Comparison of ENCODE assay signal across 8 cellular contexts in genomic region chr9:131731237-131731995, GRCh38. TPM values are rescaled to one million over a fixed set of nuclear protein-coding genes. Genes with fewer than 3 reads are reported as not detected.
DNase-seq lines count a peak whose midpoint lies in the region; TF ChIP-seq lines count a peak whose summit lies in the region.

No MANE protein-coding gene starts in this region.

- no peak for TF ChIP-seq POLR2A in testis (IDR thresholded peaks at IDR 0.05)

- DNase-seq in DMS53 (lab: John Stamatoyannopoulos, UW) (peak; percentile 82), NAMALWA (ENCODE audit: low spot score) (peak; percentile 64), nephron progenitor cell (no peak), testis (no peak), amygdala (lab: John Stamatoyannopoulos, UW) (no peak), GM13977 (ENCODE audit: low spot score) (no peak), GM13976 (ENCODE audit: low spot score) (no peak)

- peaks cover 60% of the 10 kb centered on the region for H3K36me3 Mint-ChIP-seq in dendritic cell treated with granulocyte-macrophage colony-stimulating factor and Interleukin-4, amounts not matched to agents 40 ng/mL and 50 ng/mL, for 4 days (ENCODE audit: low read depth)
- peaks cover 9% of the 10 kb centered on the region for H3K36me3 Mint-ChIP-seq in nephron progenitor cell (ENCODE audit: low read depth)

- H3K27me3 ChIP-seq in testis, result no peaks in the 10 kb centered on the region

- H3K4me1 ChIP-seq in testis, result peaks cover 22% of the 10 kb centered on the region

- intact Hi-C loops in dendritic cell treated with granulocyte-macrophage colony-stimulating factor and Interleukin-4, amounts not matched to agents 40 ng/mL and 50 ng/mL, for 4 days (cut with micrococcal nuclease), result loop anchor here (10.0 kb wide), 1 partner anchor 57 kb away; no protein-coding TSS in a partner anchor
- intact Hi-C loops in testis (cut with DNase I; ENCODE audit: low total_unique reads), result no loop called here

- H3K4me3 ChIP-seq in testis, result no peak overlapping the region

- H3K9me3 Mint-ChIP-seq in dendritic cell treated with granulocyte-macrophage colony-stimulating factor and Interleukin-4, amounts not matched to agents 40 ng/mL and 50 ng/mL, for 4 days, result no peaks in the 10 kb centered on the region
- no peaks in the 10 kb centered on the region for H3K9me3 Mint-ChIP-seq in nephron progenitor cell

- H3K4me1 Mint-ChIP-seq in dendritic cell treated with granulocyte-macrophage colony-stimulating factor and Interleukin-4, amounts not matched to agents 40 ng/mL and 50 ng/mL, for 4 days (ENCODE audit: low read depth), result peaks cover 91% of the 10 kb centered on the region
- peaks cover 80% of the 10 kb centered on the region for H3K4me1 Mint-ChIP-seq in nephron progenitor cell

- in situ Hi-C loops in GM13977 (cut with MboI; ENCODE audit: low pct_unique_long_range_greater_than_20kb, low sequenced_read_pairs, unreplicated experiment), result loop anchor here (10.0 kb wide), 1 partner anchor 77 kb away; no protein-coding TSS in a partner anchor
- in situ Hi-C loops in GM13976 (cut with MboI; ENCODE audit: low sequenced_read_pairs, unreplicated experiment), result loop anchor here (10.0 kb wide), 1 partner anchor 57 kb away; no protein-coding TSS in a partner anchor

- 82 to 87% methylated on average over 12 of the region's 12 CpGs for WGBS in testis, 2 donors

- H3K27ac Mint-ChIP-seq in dendritic cell treated with granulocyte-macrophage colony-stimulating factor and Interleukin-4, amounts not matched to agents 40 ng/mL and 50 ng/mL, for 4 days, result peak overlapping the region; percentile 87
- H3K27ac Mint-ChIP-seq in nephron progenitor cell, result peak overlapping the region; percentile 39

- TF ChIP-seq CTCF in nephron progenitor cell (IDR thresholded peaks at IDR 0.05) (no peak), testis (IDR thresholded peaks at IDR 0.05) (no peak), GM13977 (IDR thresholded peaks at IDR 0.05; ENCODE audit: extremely low read depth, insufficient read depth, missing control alignments) (no peak), GM13976 (IDR thresholded peaks at IDR 0.05; ENCODE audit: borderline replicate concordance, control extremely low read depth, extremely low read depth, insufficient read depth, missing control alignments) (no peak)

- no peaks in the 10 kb centered on the region for H3K36me3 ChIP-seq in testis (ENCODE audit: low read depth, missing control alignments)

- no peaks in the 10 kb centered on the region for H3K27me3 Mint-ChIP-seq in dendritic cell treated with granulocyte-macrophage colony-stimulating factor and Interleukin-4, amounts not matched to agents 40 ng/mL and 50 ng/mL, for 4 days
- H3K27me3 Mint-ChIP-seq in nephron progenitor cell (ENCODE audit: low read depth, poor library complexity), result peaks cover 2% of the 10 kb centered on the region

- H3K9me3 ChIP-seq in testis, result no peaks in the 10 kb centered on the region

- H3K27ac ChIP-seq in testis, result no peak overlapping the region

- peak overlapping the region; percentile 58 for H3K4me3 Mint-ChIP-seq in dendritic cell treated with granulocyte-macrophage colony-stimulating factor and Interleukin-4, amounts not matched to agents 40 ng/mL and 50 ng/mL, for 4 days
- H3K4me3 Mint-ChIP-seq in nephron progenitor cell, result no peak overlapping the region

RNA-seq across cellular contexts. Expression of gene RAPGEF1, which starts 8.5 kb away (rescaled TPM):
- 10 to 100 TPM; 55.8 to 56.9 TPM for total RNA-seq in testis
- polyA plus RNA-seq in testis (ENCODE audit: insufficient read depth, low read depth, low replicate concordance), result 36.1 TPM

Comparison
In these comparisons a context has a peak if more than half of its experiments do, and no peak if none do; other contexts are left out.
1. DNase-seq: peak in DMS53 (single experiment) and NAMALWA (single experiment); none in nephron progenitor cell (single experiment), testis (single experiment), amygdala (0 of 56), GM13977 (single experiment) and GM13976 (single experiment).